In the genomic region with DNA sequence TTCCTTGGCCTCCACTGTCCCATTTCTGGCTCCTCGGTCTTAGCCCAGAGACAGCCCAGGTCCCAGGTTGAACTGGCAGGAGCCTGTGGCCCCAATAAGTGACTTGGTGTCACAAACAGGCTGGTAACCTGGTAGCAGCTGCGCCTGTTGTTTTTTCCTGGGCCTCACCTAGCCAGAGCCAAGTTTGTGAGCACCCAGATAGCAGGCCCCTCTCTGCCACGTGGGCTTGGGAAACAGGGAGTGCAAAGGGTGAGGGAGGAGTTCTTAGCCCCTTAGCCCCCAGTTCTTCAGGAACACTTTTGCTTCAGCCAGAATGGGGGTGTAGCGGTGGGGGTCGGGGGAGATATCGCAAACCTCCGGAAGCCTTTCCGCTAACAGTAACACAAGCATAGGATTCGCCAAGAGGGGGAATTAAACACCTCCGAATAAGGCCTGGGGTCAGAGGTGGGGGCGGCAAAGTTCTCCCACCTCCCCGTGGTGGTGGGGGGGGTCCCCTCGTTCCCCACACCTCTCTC, we compare ENCODE assay signal across 10 cellular contexts. TPM values are rescaled to one million over a fixed set of nuclear protein-coding genes. Genes with fewer than 3 reads are reported as not detected.
A peak's percentile ranks its signal among the peaks of the same experiment; 100 is the strongest.
DNase-seq lines count a peak whose midpoint lies in the region; ATAC-seq and TF ChIP-seq lines count a peak whose summit lies in the region.
"Had no signal": no experiment of that assay in that cellular context is flagged by ENCODE, and none has a peak within 500 bp of the region (broad histone marks: within the 10 kb centered on the region; RNA-seq: fewer than 3 reads in every experiment).

No MANE protein-coding gene starts in this region.

- POLR2A ChIA-PET in BJ (lab: Charles Lee) = no interaction called here

- peaks cover 0 to 29% (median 4%) of the 10 kb centered on the region in 4 donors for H3K4me1 ChIP-seq in Peyer's patch

- H3K4me3 ChIP-seq in BJ (ENCODE audit: low read depth, low read length) = peak overlapping the region; percentile 49
- H3K4me3 ChIP-seq in Peyer's patch = peak overlapping the region; percentile 40 to 73 (median 58)
- peak overlapping the region; percentile 61 to 66 for H3K4me3 ChIP-seq in foreskin fibroblast (ENCODE audit: low read depth in 1 of 2, low read length in 2 of 2)

- no peaks in the 10 kb centered on the region for H3K9me3 Mint-ChIP-seq in stimulated activated effector memory CD8-positive, alpha-beta T cell treated with anti-CD3 and anti-CD28 coated beads, Interleukin-12 subunit alpha, Interleukin-12 subunit beta, amount 100 ng/mL, for 72 hours
- H3K9me3 Mint-ChIP-seq in activated CD4-positive, alpha-beta T cell treated with anti-CD3 and anti-CD28 coated beads, Interleukin-2, amount 10 ng/mL, durations not matched to agents 24 days and 14 days = no peaks in the 10 kb centered on the region
- H3K9me3 Mint-ChIP-seq: activated naive CD4-positive, alpha-beta T cell treated with anti-CD3 and anti-CD28 coated beads, Interleukin-2, amount 50 U/mL, for 72 hours had no signal

- H3K36me3 ChIP-seq in BJ (ENCODE audit: control insufficient read depth, insufficient read depth, low read length) = no peaks in the 10 kb centered on the region
- no peaks in the 10 kb centered on the region for H3K36me3 ChIP-seq in Peyer's patch

- H3K4me1 Mint-ChIP-seq in stimulated activated effector memory CD8-positive, alpha-beta T cell treated with anti-CD3 and anti-CD28 coated beads, Interleukin-12 subunit alpha, Interleukin-12 subunit beta, amount 100 ng/mL, for 72 hours = peaks cover 12% of the 10 kb centered on the region
- peaks cover 8% of the 10 kb centered on the region for H3K4me1 Mint-ChIP-seq in activated CD4-positive, alpha-beta T cell treated with anti-CD3 and anti-CD28 coated beads, Interleukin-2, amount 10 ng/mL, durations not matched to agents 24 days and 14 days

- H3K27me3 ChIP-seq in BJ (ENCODE audit: control insufficient read depth, insufficient read depth, low read length) (no peaks in the 10 kb centered on the region), Peyer's patch (no peaks in the 10 kb centered on the region)

- DNase-seq in BJ (ENCODE audit: low read depth) (no peak), Peyer's patch (no peak), foreskin fibroblast (no peak), omental fat pad (ENCODE audit: low spot score) (no peak)
- DNase-seq in stimulated activated effector memory CD8-positive, alpha-beta T cell treated with anti-CD3 and anti-CD28 coated beads, Interleukin-12 subunit alpha, Interleukin-12 subunit beta, amount 100 ng/mL, for 72 hours (ENCODE audit: low spot score in 2 of 2) = no peak
- no peak for DNase-seq in activated CD4-positive, alpha-beta T cell treated with anti-CD3 and anti-CD28 coated beads, Interleukin-2, amount 10 ng/mL, durations not matched to agents 24 days and 14 days
- DNase-seq in activated CD8-positive, alpha-beta memory T cell treated with anti-CD3 and anti-CD28 coated beads, Interleukin-2, amount 50 U/mL, for 48 hours = no peak

- no peaks in the 10 kb centered on the region for H3K9me3 ChIP-seq in Peyer's patch

- peak; percentile 22 for ATAC-seq in omental fat pad (ENCODE audit: low FRiP score)
- ATAC-seq in HG02759 (IDR thresholded peaks at IDR 0.05; ENCODE audit: unreplicated experiment) = no peak
- no peak for ATAC-seq in stimulated activated effector memory CD8-positive, alpha-beta T cell treated with anti-CD3 and anti-CD28 coated beads, Interleukin-12 subunit alpha, Interleukin-12 subunit beta, amount 100 ng/mL, for 72 hours

- intact Hi-C loops in activated CD4-positive, alpha-beta T cell treated with anti-CD3 and anti-CD28 coated beads, Interleukin-2, amount 10 ng/mL, durations not matched to agents 24 days and 14 days (cut with micrococcal nuclease) = no loop called here

- H3K4me3 Mint-ChIP-seq in stimulated activated effector memory CD8-positive, alpha-beta T cell treated with anti-CD3 and anti-CD28 coated beads, Interleukin-12 subunit alpha, Interleukin-12 subunit beta, amount 100 ng/mL, for 72 hours = no peak overlapping the region
- H3K4me3 Mint-ChIP-seq in activated CD4-positive, alpha-beta T cell treated with anti-CD3 and anti-CD28 coated beads, Interleukin-2, amount 10 ng/mL, durations not matched to agents 24 days and 14 days = no peak overlapping the region

- H3K36me3 Mint-ChIP-seq in stimulated activated effector memory CD8-positive, alpha-beta T cell treated with anti-CD3 and anti-CD28 coated beads, Interleukin-12 subunit alpha, Interleukin-12 subunit beta, amount 100 ng/mL, for 72 hours = no peaks in the 10 kb centered on the region
- H3K36me3 Mint-ChIP-seq in activated CD4-positive, alpha-beta T cell treated with anti-CD3 and anti-CD28 coated beads, Interleukin-2, amount 10 ng/mL, durations not matched to agents 24 days and 14 days (ENCODE audit: low read depth) = no peaks in the 10 kb centered on the region
- H3K36me3 Mint-ChIP-seq: activated naive CD4-positive, alpha-beta T cell treated with anti-CD3 and anti-CD28 coated beads, Interleukin-2, amount 50 U/mL, for 72 hours had no signal

- CTCF ChIA-PET in BJ (lab: Yijun Ruan, JAX) = no interaction called here

- no peak for TF ChIP-seq POLR2A in Peyer's patch (IDR thresholded peaks at IDR 0.05)

- TF ChIP-seq CTCF in BJ (IDR thresholded peaks at IDR 0.05; ENCODE audit: insufficient read depth, low read depth, low read length) (no peak), Peyer's patch (IDR thresholded peaks at IDR 0.05) (no peak), foreskin fibroblast (IDR thresholded peaks at IDR 0.05; ENCODE audit: low read depth, low read length) (no peak), omental fat pad (IDR thresholded peaks at IDR 0.05) (no peak)

- no peak overlapping the region for H3K27ac Mint-ChIP-seq in stimulated activated effector memory CD8-positive, alpha-beta T cell treated with anti-CD3 and anti-CD28 coated beads, Interleukin-12 subunit alpha, Interleukin-12 subunit beta, amount 100 ng/mL, for 72 hours
- H3K27ac Mint-ChIP-seq in activated CD4-positive, alpha-beta T cell treated with anti-CD3 and anti-CD28 coated beads, Interleukin-2, amount 10 ng/mL, durations not matched to agents 24 days and 14 days = no peak overlapping the region
- H3K27ac Mint-ChIP-seq: activated naive CD4-positive, alpha-beta T cell treated with anti-CD3 and anti-CD28 coated beads, Interleukin-2, amount 50 U/mL, for 72 hours had no signal

- peaks cover 44% of the 10 kb centered on the region for H3K27me3 Mint-ChIP-seq in activated CD4-positive, alpha-beta T cell treated with anti-CD3 and anti-CD28 coated beads, Interleukin-2, amount 10 ng/mL, durations not matched to agents 24 days and 14 days

- H3K27ac ChIP-seq in Peyer's patch = peak overlapping the region; percentile 57 to 96 (median 93)

RNA-seq across cellular contexts. Expression of a gene that starts 0.8 kb away (rescaled TPM):
- polyA plus RNA-seq in BJ (2011; rRNA removed) = 0.51 and 0.70 TPM in 2 replicates
- 0.41 and 0.47 TPM in 2 replicates for polyA minus RNA-seq in BJ (2011; rRNA and poly(A)+ RNA removed)
- total RNA-seq in Peyer's patch (100 to 1,000 TPM in 1 of 4 donors, 10 to 100 TPM in 3; 47.9 to 106 (median 95.9) TPM), omental fat pad (10 to 100 TPM in 1 of 4 donors, 1 to 10 TPM in 3; 3.0 to 19.0 (median 3.6) TPM)
- total RNA-seq in activated CD4-positive, alpha-beta T cell treated with anti-CD3 and anti-CD28 coated beads, Interleukin-2, amount 10 ng/mL, durations not matched to agents 24 days and 14 days = 0.21 and 0.40 TPM in 2 replicates
- total RNA-seq: mononuclear cell had no signal

RNA-seq across cellular contexts. Expression of a gene that starts 31.5 kb away (rescaled TPM):
- 0.20 and 0.33 TPM in 2 replicates for polyA plus RNA-seq in BJ (2011; rRNA removed)
- 0.14 TPM in 1 of 2 replicates, not detected in the other for polyA minus RNA-seq in BJ (2011; rRNA and poly(A)+ RNA removed)
- total RNA-seq in Peyer's patch (not detected), omental fat pad (not detected)
- not detected in 2 replicates for total RNA-seq in activated CD4-positive, alpha-beta T cell treated with anti-CD3 and anti-CD28 coated beads, Interleukin-2, amount 10 ng/mL, durations not matched to agents 24 days and 14 days
- total RNA-seq: mononuclear cell had no signal

RNA-seq across cellular contexts. Expression of a gene that starts 53.1 kb away (rescaled TPM):
- 0.40 and 0.58 TPM in 2 replicates for polyA plus RNA-seq in BJ (2011; rRNA removed)
- 0.21 TPM in 1 of 2 replicates, not detected in the other for polyA minus RNA-seq in BJ (2011; rRNA and poly(A)+ RNA removed)
- total RNA-seq in Peyer's patch (1 to 10 TPM in 1 of 4 donors, under 1 TPM in 1, not detected in 2; 0.80 to 4.1 TPM), omental fat pad (under 1 TPM in 2 of 4 donors, not detected in 2; 0.63 to 0.95 TPM)
- 1.2 and 2.1 TPM in 2 replicates for total RNA-seq in activated CD4-positive, alpha-beta T cell treated with anti-CD3 and anti-CD28 coated beads, Interleukin-2, amount 10 ng/mL, durations not matched to agents 24 days and 14 days
